In genomic region chr22:46514592-46515207, GRCh38 we compare ENCODE assay signal across 13 cellular contexts. TPM values are rescaled to one million over a fixed set of nuclear protein-coding genes. Genes with fewer than 3 reads are reported as not detected.
A peak's percentile ranks its signal among the peaks of the same experiment; 100 is the strongest.
DNase-seq lines count a peak whose midpoint lies in the region; FAIRE-seq and TF ChIP-seq lines count a peak whose summit lies in the region.
"Had no signal": no experiment of that assay in that cellular context is flagged by ENCODE, and none has a peak within 500 bp of the region (broad histone marks: within the 10 kb centered on the region; RNA-seq: fewer than 3 reads in every experiment).

No MANE protein-coding gene starts in this region.

- H3K4me3 ChIP-seq in AG10803 (ENCODE audit: low read length) (no peak overlapping the region), brain microvascular endothelial cell (ENCODE audit: low read depth, low read length) (no peak overlapping the region), small intestine (ENCODE audit: low read depth in 1 of 2, low read length in 2 of 2) (no peak overlapping the region)
- H3K4me3 ChIP-seq: thoracic aorta had no signal

- DNase-seq in AG10803 (ENCODE audit: low read depth) (peak; percentile 41), LHCN-M2 (ENCODE audit: low read depth) (peak; percentile 63), brain microvascular endothelial cell (peak; percentile 55), islet precursor cell (peak; percentile 89), dermis blood vessel endothelial cell (no peak), hypothalamus (lab: John Stamatoyannopoulos, UW) (no peak), OCI-M1 (lab: John Stamatoyannopoulos, UW) (no peak), small intestine (no peak)
- DNase-seq: activated CD4-positive, CD25-positive, alpha-beta regulatory T cell treated with anti-CD3 and anti-CD28 coated beads, Interleukin-2, amount 50 U/mL, for 72 hours; cerebellar nuclear complex; GF-D8; NCI-H510A had no signal

- TF ChIP-seq CTCF in AG10803 (conservative IDR thresholded peaks at IDR 0.05; ENCODE audit: low read length), result no peak
- no peak for TF ChIP-seq CTCF in brain microvascular endothelial cell (IDR thresholded peaks at IDR 0.05; ENCODE audit: low read depth, low read length, missing control alignments)

- in situ Hi-C loops in brain microvascular endothelial cell (cut with HindIII; ENCODE audit: low pct_ligation_motif_present, low sequenced_read_pairs), result no loop called here

- no peaks in the 10 kb centered on the region for H3K4me1 ChIP-seq in small intestine (ENCODE audit: control insufficient read depth in 2 of 2, insufficient read depth in 1 of 2, low read depth in 1 of 2, low read length in 1 of 2)

- H3K9me3 ChIP-seq in small intestine (ENCODE audit: control insufficient read depth, low read depth), result no peaks in the 10 kb centered on the region
- H3K9me3 ChIP-seq: thoracic aorta had no signal

- H3K36me3 ChIP-seq in brain microvascular endothelial cell (replicated peaks) (no peaks in the 10 kb centered on the region), small intestine (ENCODE audit: control insufficient read depth in 2 of 2, insufficient read depth in 2 of 2, low read length in 2 of 2) (no peaks in the 10 kb centered on the region)
- H3K36me3 ChIP-seq: thoracic aorta had no signal

- H3K27ac ChIP-seq in brain microvascular endothelial cell (no peak overlapping the region), small intestine (ENCODE audit: low read depth in 1 of 2, low read length in 1 of 2) (no peak overlapping the region)
- H3K27ac ChIP-seq: thoracic aorta had no signal

- 76 to 82% (median 80%) methylated on average over 16 of the region's 16 CpGs for WGBS in small intestine, 3 donors

- FAIRE-seq in small intestine (lab: Jason Lieb, UNC), result no peak

- H3K27me3 ChIP-seq in brain microvascular endothelial cell (replicated peaks), result no peaks in the 10 kb centered on the region
- no peaks in the 10 kb centered on the region for H3K27me3 ChIP-seq in small intestine (ENCODE audit: control insufficient read depth in 2 of 2, insufficient read depth in 2 of 2, low read length in 2 of 2)

RNA-seq across cellular contexts. Expression of gene CELSR1, which starts 22.7 kb away (rescaled TPM):
- under 0.01 and 0.06 TPM in 2 replicates for total RNA-seq in LHCN-M2 (2014; rRNA removed)
- 0.02 TPM for polyA plus RNA-seq in LHCN-M2 (2012)
- total RNA-seq in dermis blood vessel endothelial cell, result 28.2 and 45.6 TPM in 2 replicates
- polyA plus RNA-seq in small intestine, result 1 to 10 TPM in 1 of 3 donors, under 1 TPM in 1, not detected in 1; 0.27 to 1.9 TPM

Comparison
In these comparisons a context has a peak if more than half of its experiments do, and no peak if none do; other contexts are left out.
1. DNase-seq: peak in AG10803 (single experiment), LHCN-M2 (single experiment), brain microvascular endothelial cell (single experiment) and islet precursor cell (single experiment); none in dermis blood vessel endothelial cell (single experiment), hypothalamus (0 of 51), OCI-M1 (single experiment) and small intestine (single experiment).
2. RNA of gene CELSR1, which starts 22.7 kb away (total RNA-seq): 28.2 to 45.6 TPM in dermis blood vessel endothelial cell; under 0.01 to 0.06 TPM in LHCN-M2; every median in the first group is over 10 times any median in the second.